ENCODE assay signal across 10 cellular contexts in genomic region chrX:19670854-19671620, GRCh38.
DNase-seq lines count a peak whose midpoint lies in the region; ATAC-seq and TF ChIP-seq lines count a peak whose summit lies in the region.
"Had no signal": no experiment of that assay in that cellular context is flagged by ENCODE, and none has a peak within 500 bp of the region (broad histone marks: within the 10 kb centered on the region; RNA-seq: fewer than 3 reads in every experiment).

No MANE protein-coding gene starts in this region.

- no peak overlapping the region for H3K27ac Mint-ChIP-seq in T-cell
- H3K27ac Mint-ChIP-seq in activated CD4-positive, alpha-beta T cell treated with anti-CD3 and anti-CD28 coated beads, Interleukin-2, amount 10 ng/mL, durations not matched to agents 7 days and 5 days: no peak overlapping the region

- CTCF ChIA-PET in BJ (lab: Yijun Ruan, JAX): interaction anchor here (0.8 to 1.8 kb wide), 3 partner anchors 8 to 217 kb away, joined by 4 read pairs; no protein-coding TSS in a partner anchor
- CTCF ChIA-PET in T-cell (lab: Charles Lee): no interaction called here
- CTCF ChIA-PET in activated CD4-positive, alpha-beta T cell treated with anti-CD3 and anti-CD28 coated beads, Interleukin-2, amount 10 ng/mL, durations not matched to agents 7 days and 5 days (lab: Charles Lee): interaction anchor here (1.6 kb wide), 1 partner anchor 32 kb away, joined by 4 read pairs; no protein-coding TSS in a partner anchor

- H2AFZ ChIP-seq in neuronal stem cell (ENCODE audit: low read length): peak overlapping the region; percentile 56

- no peak overlapping the region for H3K4me3 Mint-ChIP-seq in T-cell
- no peak overlapping the region for H3K4me3 Mint-ChIP-seq in activated CD4-positive, alpha-beta T cell treated with anti-CD3 and anti-CD28 coated beads, Interleukin-2, amount 10 ng/mL, durations not matched to agents 7 days and 5 days
- H3K4me3 Mint-ChIP-seq: naive thymus-derived CD8-positive, alpha-beta T cell had no signal

- H3K36me3 ChIP-seq in BJ (ENCODE audit: control insufficient read depth, insufficient read depth, low read length): no peaks in the 10 kb centered on the region
- no peaks in the 10 kb centered on the region for H3K36me3 ChIP-seq in neuronal stem cell (replicated peaks in 1 of 2; ENCODE audit: control insufficient read depth in 2 of 2, insufficient read depth in 2 of 2, low read length in 2 of 2)

- H3K4ac ChIP-seq in neuronal stem cell (ENCODE audit: low read length): no peak overlapping the region

- no peak overlapping the region for H3K18ac ChIP-seq in neuronal stem cell (ENCODE audit: low read length)

- H3K36me3 Mint-ChIP-seq in T-cell: peaks cover 20% of the 10 kb centered on the region
- H3K36me3 Mint-ChIP-seq in activated CD4-positive, alpha-beta T cell treated with anti-CD3 and anti-CD28 coated beads, Interleukin-2, amount 10 ng/mL, durations not matched to agents 7 days and 5 days (ENCODE audit: low read depth): peaks cover 31% of the 10 kb centered on the region

- no peak overlapping the region for H2BK15ac ChIP-seq in neuronal stem cell (ENCODE audit: low read length)

- no peak overlapping the region for H2BK120ac ChIP-seq in neuronal stem cell (ENCODE audit: low read depth, low read length)

- no peaks in the 10 kb centered on the region for H3K27me3 Mint-ChIP-seq in T-cell
- H3K27me3 Mint-ChIP-seq in activated CD4-positive, alpha-beta T cell treated with anti-CD3 and anti-CD28 coated beads, Interleukin-2, amount 10 ng/mL, durations not matched to agents 7 days and 5 days: no peaks in the 10 kb centered on the region
- H3K27me3 Mint-ChIP-seq: naive thymus-derived CD8-positive, alpha-beta T cell had no signal

- no peak overlapping the region for H4K91ac ChIP-seq in neuronal stem cell (ENCODE audit: low read depth, low read length, poor library complexity)

- H2BK5ac ChIP-seq in neuronal stem cell (ENCODE audit: low read length): no peak overlapping the region

- H3K4me2 ChIP-seq in neuronal stem cell (ENCODE audit: insufficient read depth, low read length, poor library complexity, severe bottlenecking): no peak overlapping the region

- no peak overlapping the region for H3K23ac ChIP-seq in neuronal stem cell (ENCODE audit: low read depth, low read length, poor library complexity)

- H3K4me1 Mint-ChIP-seq in T-cell: peaks cover 53 to 77% (median 60%) of the 10 kb centered on the region in 3 donors
- peaks cover 31% of the 10 kb centered on the region for H3K4me1 Mint-ChIP-seq in activated CD4-positive, alpha-beta T cell treated with anti-CD3 and anti-CD28 coated beads, Interleukin-2, amount 10 ng/mL, durations not matched to agents 7 days and 5 days

- no peaks in the 10 kb centered on the region for H3K9me3 ChIP-seq in neuronal stem cell (replicated peaks in 1 of 2; ENCODE audit: control insufficient read depth in 2 of 2, insufficient read depth in 1 of 2, low read depth in 1 of 2, low read length in 2 of 2)

- H3K9ac ChIP-seq in neuronal stem cell (ENCODE audit: low read depth, low read length, poor library complexity): no peak overlapping the region

- H3K4me1 ChIP-seq in neuronal stem cell (ENCODE audit: control insufficient read depth in 2 of 2, insufficient read depth in 1 of 2, low read depth in 1 of 2, low read length in 2 of 2): peaks cover 0 to 2% of the 10 kb centered on the region in 2 donors

- ATAC-seq in GM18511 (IDR thresholded peaks at IDR 0.05; ENCODE audit: unreplicated experiment) (no peak), T-cell (replicated peaks in 1 of 4) (no peak)
- ATAC-seq: naive thymus-derived CD8-positive, alpha-beta T cell had no signal

- H4K8ac ChIP-seq in neuronal stem cell (ENCODE audit: low read depth, low read length): no peak overlapping the region

- H2BK12ac ChIP-seq in neuronal stem cell (ENCODE audit: low read length): no peak overlapping the region

- H2AK5ac ChIP-seq in neuronal stem cell (ENCODE audit: low read depth, low read length): no peak overlapping the region

- DNase-seq in BJ (ENCODE audit: low read depth) (no peak), RPMI7951 (ENCODE audit: low read depth) (peak; percentile 89), fibroblast of mammary gland (ENCODE audit: low read depth) (peak; percentile 87), neuronal stem cell (ENCODE audit: low spot score) (peak; percentile 11), T-cell (no peak), NCI-H128 (lab: John Stamatoyannopoulos, UW; ENCODE audit: unreplicated experiment) (no peak)
- DNase-seq in activated CD4-positive, alpha-beta T cell treated with anti-CD3 and anti-CD28 coated beads, Interleukin-2, amount 10 ng/mL, durations not matched to agents 7 days and 5 days: no peak
- DNase-seq: naive thymus-derived CD8-positive, alpha-beta T cell had no signal

- H3K14ac ChIP-seq in neuronal stem cell (ENCODE audit: low read length): no peak overlapping the region

- no peak overlapping the region for H3K27ac ChIP-seq in neuronal stem cell (replicated peaks; ENCODE audit: low read length)
- H3K27ac ChIP-seq: HL-60 had no signal

- H3K27me3 ChIP-seq in BJ (ENCODE audit: control insufficient read depth, insufficient read depth, low read length): no peaks in the 10 kb centered on the region
- H3K27me3 ChIP-seq in neuronal stem cell (ENCODE audit: control insufficient read depth in 3 of 3, insufficient read depth in 3 of 3, low read depth in 1 of 3, low read length in 3 of 3): no peaks in the 10 kb centered on the region

- H3K4me3 ChIP-seq in BJ (ENCODE audit: low read depth, low read length) (peak overlapping the region; percentile 28; the same call in 1 of the 2 replicates), fibroblast of mammary gland (ENCODE audit: control insufficient read depth, low read depth, low read length) (peak overlapping the region; percentile 54), neuronal stem cell (ENCODE audit: low read length in 2 of 2) (no peak overlapping the region)

- WGBS in neuronal stem cell (ENCODE audit: extremely low coverage in 2 of 2, insufficient read length in 2 of 2, insufficient replicate concordance in 1 of 2), 2 donors: no CpG with 5 or more reads among the region's 8 CpGs

- POLR2A ChIA-PET in BJ (lab: Charles Lee) (no interaction called here), T-cell (lab: Charles Lee) (no interaction called here)
- POLR2A ChIA-PET in activated CD4-positive, alpha-beta T cell treated with anti-CD3 and anti-CD28 coated beads, Interleukin-2, amount 10 ng/mL, durations not matched to agents 7 days and 5 days (lab: Charles Lee): no interaction called here

- H3K9me3 Mint-ChIP-seq in T-cell: no peaks in the 10 kb centered on the region
- no peaks in the 10 kb centered on the region for H3K9me3 Mint-ChIP-seq in activated CD4-positive, alpha-beta T cell treated with anti-CD3 and anti-CD28 coated beads, Interleukin-2, amount 10 ng/mL, durations not matched to agents 7 days and 5 days
- H3K9me3 Mint-ChIP-seq: naive thymus-derived CD8-positive, alpha-beta T cell had no signal

- no peak for TF ChIP-seq CTCF in BJ (IDR thresholded peaks at IDR 0.05; ENCODE audit: insufficient read depth, low read depth, low read length)
- peak; percentile 7 for TF ChIP-seq CTCF in fibroblast of mammary gland (conservative IDR thresholded peaks at IDR 0.05; ENCODE audit: control insufficient read depth, insufficient read depth, low read depth, low read length)

- H3K79me1 ChIP-seq in neuronal stem cell (ENCODE audit: low read depth, low read length): no peaks in the 10 kb centered on the region

Comparison
In these comparisons a context has a peak if more than half of its experiments do, and no peak if none do; other contexts are left out.
1. DNase-seq: peak in RPMI7951 (single experiment), fibroblast of mammary gland (single experiment) and neuronal stem cell (single experiment); none in BJ (single experiment), T-cell (0 of 34), activated CD4-positive, alpha-beta T cell treated with anti-CD3 and anti-CD28 coated beads, Interleukin-2, amount 10 ng/mL, durations not matched to agents 7 days and 5 days (single experiment) and NCI-H128 (single experiment).
2. H3K4me3 ChIP-seq: peak in BJ (single experiment) and fibroblast of mammary gland (single experiment); none in neuronal stem cell (0 of 2).
3. CTCF ChIA-PET loops: an anchor here in BJ (0.8 to 1.8 kb wide) and activated CD4-positive, alpha-beta T cell treated with anti-CD3 and anti-CD28 coated beads, Interleukin-2, amount 10 ng/mL, durations not matched to agents 7 days and 5 days (1.6 kb wide); none called in T-cell.